Comparison of ENCODE assay signal across 8 cellular contexts in genomic region chr6:117907600-117908245, GRCh38. TPM values are rescaled to one million over a fixed set of nuclear protein-coding genes. Genes with fewer than 3 reads are reported as not detected.
DNase-seq lines count a peak whose midpoint lies in the region; ATAC-seq and TF ChIP-seq lines count a peak whose summit lies in the region.

No MANE protein-coding gene starts in this region.

- H3K9me3 ChIP-seq in ascending aorta (no peaks in the 10 kb centered on the region), thymus (ENCODE audit: control insufficient read depth) (no peaks in the 10 kb centered on the region)

- 1% methylated on average over 82 of the region's 82 CpGs for WGBS in thymus

- peak overlapping the region; percentile 67 to 78 for H3K4me3 ChIP-seq in ascending aorta
- H3K4me3 ChIP-seq in thymus (ENCODE audit: low read length) = peak overlapping the region; percentile 56

- CTCF ChIA-PET in activated CD4-positive, alpha-beta T cell treated with anti-CD3 and anti-CD28 coated beads, Interleukin-2, amount 10 ng/mL, durations not matched to agents 7 days and 5 days (lab: Charles Lee) = no interaction called here

- H3K27me3 Mint-ChIP-seq in activated CD4-positive, alpha-beta T cell treated with anti-CD3 and anti-CD28 coated beads, Interleukin-2, amount 10 ng/mL, durations not matched to agents 7 days and 5 days = peaks cover 55% of the 10 kb centered on the region

- no peak overlapping the region for H3K27ac Mint-ChIP-seq in activated CD4-positive, alpha-beta T cell treated with anti-CD3 and anti-CD28 coated beads, Interleukin-2, amount 10 ng/mL, durations not matched to agents 7 days and 5 days

- peak; percentile 16 for ATAC-seq in HG03139 (IDR thresholded peaks at IDR 0.05; ENCODE audit: unreplicated experiment)

- POLR2A ChIA-PET in activated CD4-positive, alpha-beta T cell treated with anti-CD3 and anti-CD28 coated beads, Interleukin-2, amount 10 ng/mL, durations not matched to agents 7 days and 5 days (lab: Charles Lee) = no interaction called here

- H3K4me1 ChIP-seq in ascending aorta (peaks cover 0 to 9% of the 10 kb centered on the region in 2 donors), thymus (ENCODE audit: control insufficient read depth, insufficient read depth, low read length) (peaks cover 3% of the 10 kb centered on the region)

- intact Hi-C loops in ascending aorta (cut with DNase I) = no loop called here

- DNase-seq in activated CD4-positive, alpha-beta T cell treated with anti-CD3 and anti-CD28 coated beads for 48 hours = peak; percentile 6
- DNase-seq in activated CD4-positive, alpha-beta T cell treated with anti-CD3 and anti-CD28 coated beads, Interleukin-2, amount 10 ng/mL, durations not matched to agents 7 days and 5 days = no peak
- no peak for DNase-seq in ascending aorta (ENCODE audit: low spot score in 2 of 2)
- peak; percentile 17 for DNase-seq in kidney tubule cell (ENCODE audit: low spot score)
- no peak for DNase-seq in NCI-H2029 treated with DMSO at 0.1 percent for 48 hours (lab: John Stamatoyannopoulos, UW)
- no peak for DNase-seq in COLO829 (ENCODE audit: low spot score)

- H3K4me1 Mint-ChIP-seq in activated CD4-positive, alpha-beta T cell treated with anti-CD3 and anti-CD28 coated beads, Interleukin-2, amount 10 ng/mL, durations not matched to agents 7 days and 5 days = peaks cover 9% of the 10 kb centered on the region

- H3K36me3 Mint-ChIP-seq in activated CD4-positive, alpha-beta T cell treated with anti-CD3 and anti-CD28 coated beads, Interleukin-2, amount 10 ng/mL, durations not matched to agents 7 days and 5 days (ENCODE audit: low read depth) = no peaks in the 10 kb centered on the region

- H3K27ac ChIP-seq in ascending aorta = no peak overlapping the region
- H3K27ac ChIP-seq in thymus (ENCODE audit: low read depth) = no peak overlapping the region

- no peak for TF ChIP-seq CTCF in ascending aorta (IDR thresholded peaks at IDR 0.05)

- no peaks in the 10 kb centered on the region for H3K9me3 Mint-ChIP-seq in activated CD4-positive, alpha-beta T cell treated with anti-CD3 and anti-CD28 coated beads, Interleukin-2, amount 10 ng/mL, durations not matched to agents 7 days and 5 days

- H3K4me3 Mint-ChIP-seq in activated CD4-positive, alpha-beta T cell treated with anti-CD3 and anti-CD28 coated beads, Interleukin-2, amount 10 ng/mL, durations not matched to agents 7 days and 5 days = no peak overlapping the region

- no peaks in the 10 kb centered on the region for H3K27me3 ChIP-seq in ascending aorta
- peaks cover 35% of the 10 kb centered on the region for H3K27me3 ChIP-seq in thymus (ENCODE audit: control insufficient read depth, insufficient read depth)

- H3K36me3 ChIP-seq in ascending aorta (no peaks in the 10 kb centered on the region), thymus (ENCODE audit: control insufficient read depth, insufficient read depth) (no peaks in the 10 kb centered on the region)

RNA-seq across cellular contexts. Expression of gene SLC35F1, which starts 0.7 kb away (rescaled TPM):
- not detected for total RNA-seq in activated CD4-positive, alpha-beta T cell treated with anti-CD3 and anti-CD28 coated beads, Interleukin-2, amount 10 ng/mL, durations not matched to agents 7 days and 5 days
- total RNA-seq in ascending aorta = not detected
- polyA plus RNA-seq in thymus = 0.14 TPM

Comparison
In these comparisons a context has a peak if more than half of its experiments do, and no peak if none do; other contexts are left out.
1. DNase-seq: peak in activated CD4-positive, alpha-beta T cell treated with anti-CD3 and anti-CD28 coated beads for 48 hours (single experiment) and kidney tubule cell (single experiment); none in activated CD4-positive, alpha-beta T cell treated with anti-CD3 and anti-CD28 coated beads, Interleukin-2, amount 10 ng/mL, durations not matched to agents 7 days and 5 days (single experiment), ascending aorta (0 of 2), NCI-H2029 treated with DMSO at 0.1 percent for 48 hours (single experiment) and COLO829 (single experiment).